8 cellular contexts compared by ENCODE assay signal in genomic region chr4:83034630-83035494, GRCh38. TPM values are rescaled to one million over a fixed set of nuclear protein-coding genes. Genes with fewer than 3 reads are reported as not detected.
DNase-seq lines count a peak whose midpoint lies in the region; ATAC-seq, FAIRE-seq and TF ChIP-seq lines count a peak whose summit lies in the region.

Gene COPS4 (plus strand): TSS chr4:83035183. CDS start chr4:83035225, 42 bp downstream.

- intact Hi-C loops in activated T-helper 2 cell treated with anti-CD3 and anti-CD28 coated beads, Interferon-gamma antibody, Interleukin-2, Interleukin-4, amounts not matched to agents 10 μg/mL and 5 μg/mL and 100 μg/mL, durations not matched to agents 14 hours and 24 hours and 36 hours (cut with micrococcal nuclease) = loop anchor here (1.0 kb wide), 8 partner anchors 22 to 605 kb away; partner anchors contain the start of genes COQ2, ENOPH1, HELQ and HNRNPDL
- intact Hi-C loops in naive thymus-derived CD4-positive, alpha-beta T cell (cut with micrococcal nuclease) = loop anchor here (1.0 to 10.0 kb wide), 16 partner anchors 22 to 750 kb away; partner anchors contain the start of genes COQ2 (in 2 of the 2), HELQ (in 2 of the 2), SEC31A (in 2 of the 2) and THAP9 (in 2 of the 2)

- no peaks in the 10 kb centered on the region for H3K36me3 ChIP-seq in RWPE2 (ENCODE audit: low read depth)
- H3K36me3 ChIP-seq in fibroblast of lung (ENCODE audit: control insufficient read depth, insufficient read depth, low read length) = no peaks in the 10 kb centered on the region
- peaks cover 0 to 4% (median 0%) of the 10 kb centered on the region in 3 experiments for H3K36me3 ChIP-seq in naive thymus-derived CD4-positive, alpha-beta T cell (ENCODE audit: control insufficient read depth in 2 of 3, insufficient read depth in 3 of 3, low read length in 3 of 3)

- no peaks in the 10 kb centered on the region for H3K9me3 Mint-ChIP-seq in activated T-helper 2 cell treated with anti-CD3 and anti-CD28 coated beads, Interferon-gamma antibody, Interleukin-2, Interleukin-4, amounts not matched to agents 10 μg/mL and 5 μg/mL and 100 μg/mL, durations not matched to agents 14 hours and 24 hours and 36 hours
- H3K9me3 Mint-ChIP-seq in naive thymus-derived CD4-positive, alpha-beta T cell = peaks cover 0 to 2% (median 0%) of the 10 kb centered on the region in 11 donors
- H3K9me3 Mint-ChIP-seq in stimulated activated naive B cell treated with anti-CD40 and anti-IgM and Interleukin-4, amounts not matched to agents 10 μg/mL and 1 μg/mL and 100 μg/mL, for 72 hours = peaks cover 0 to 1% of the 10 kb centered on the region in 2 donors

- H3K27ac ChIP-seq in RWPE2 (ENCODE audit: poor library complexity, severe bottlenecking) = peak within 1 kb of the TSS; percentile 76
- peak within 1 kb of the TSS; percentile 90 for H3K27ac ChIP-seq in fibroblast of lung (ENCODE audit: insufficient read depth, low read length)
- peak within 1 kb of the TSS; percentile 94 for H3K27ac ChIP-seq in naive thymus-derived CD4-positive, alpha-beta T cell (ENCODE audit: low read depth, low read length)

- H3K9me3 ChIP-seq in RWPE2 (ENCODE audit: severe bottlenecking) = no peaks in the 10 kb centered on the region
- H3K9me3 ChIP-seq in fibroblast of lung (ENCODE audit: control insufficient read depth, insufficient read depth, low read depth, low read length) = no peaks in the 10 kb centered on the region
- H3K9me3 ChIP-seq in naive thymus-derived CD4-positive, alpha-beta T cell (ENCODE audit: control insufficient read depth in 2 of 3, low read length in 3 of 3) = no peaks in the 10 kb centered on the region

- peaks cover 18% of the 10 kb centered on the region for H3K4me1 Mint-ChIP-seq in activated T-helper 2 cell treated with anti-CD3 and anti-CD28 coated beads, Interferon-gamma antibody, Interleukin-2, Interleukin-4, amounts not matched to agents 10 μg/mL and 5 μg/mL and 100 μg/mL, durations not matched to agents 14 hours and 24 hours and 36 hours (ENCODE audit: low read depth)
- peaks cover 19 to 44% (median 35%) of the 10 kb centered on the region in 7 donors for H3K4me1 Mint-ChIP-seq in naive thymus-derived CD4-positive, alpha-beta T cell
- H3K4me1 Mint-ChIP-seq in stimulated activated naive B cell treated with anti-CD40 and anti-IgM and Interleukin-4, amounts not matched to agents 10 μg/mL and 1 μg/mL and 100 μg/mL, for 72 hours = peaks cover 8 to 37% of the 10 kb centered on the region in 2 donors

- peaks cover under 1% of the 10 kb centered on the region for H3K36me3 Mint-ChIP-seq in activated T-helper 2 cell treated with anti-CD3 and anti-CD28 coated beads, Interferon-gamma antibody, Interleukin-2, Interleukin-4, amounts not matched to agents 10 μg/mL and 5 μg/mL and 100 μg/mL, durations not matched to agents 14 hours and 24 hours and 36 hours (ENCODE audit: low read depth)
- peaks cover 0 to 4% (median 0%) of the 10 kb centered on the region in 5 donors for H3K36me3 Mint-ChIP-seq in naive thymus-derived CD4-positive, alpha-beta T cell
- peaks cover 5% of the 10 kb centered on the region in 2 donors for H3K36me3 Mint-ChIP-seq in stimulated activated naive B cell treated with anti-CD40 and anti-IgM and Interleukin-4, amounts not matched to agents 10 μg/mL and 1 μg/mL and 100 μg/mL, for 72 hours

- peak; percentile 98 for ATAC-seq in RWPE2 (ENCODE audit: low read depth)
- peak; percentile 99 for ATAC-seq in naive thymus-derived CD4-positive, alpha-beta T cell
- ATAC-seq in stimulated activated naive B cell treated with anti-CD40 and anti-IgM and Interleukin-4, amounts not matched to agents 10 μg/mL and 1 μg/mL and 100 μg/mL, for 72 hours (replicated peaks) = peak; percentile 97 to 98

- TF ChIP-seq POLR2A in H54 (IDR thresholded peaks at IDR 0.05; ENCODE audit: low read depth, low read length) = peak; percentile 61

- no peaks in the 10 kb centered on the region for H4K20me1 ChIP-seq in fibroblast of lung (ENCODE audit: control insufficient read depth, extremely low read depth, insufficient read depth, low read length)

- no peaks in the 10 kb centered on the region for H3K27me3 ChIP-seq in RWPE2 (ENCODE audit: insufficient read depth, poor library complexity, severe bottlenecking)
- H3K27me3 ChIP-seq in fibroblast of lung (ENCODE audit: control insufficient read depth, insufficient read depth, low read length) = no peaks in the 10 kb centered on the region
- no peaks in the 10 kb centered on the region for H3K27me3 ChIP-seq in naive thymus-derived CD4-positive, alpha-beta T cell (ENCODE audit: control insufficient read depth in 2 of 2, insufficient read depth in 2 of 2, low read length in 2 of 2)

- H3K4me3 ChIP-seq in RWPE2 (ENCODE audit: severe bottlenecking) (peak within 1 kb of the TSS; percentile 63), fibroblast of lung (replicated peaks in 1 of 4; ENCODE audit: control extremely low read depth in 1 of 4, insufficient read depth in 1 of 4, low read depth in 3 of 4, low read length in 4 of 4) (peak within 1 kb of the TSS; percentile 74 to 94 (median 80))
- peak within 1 kb of the TSS; percentile 98 for H3K4me3 ChIP-seq in naive thymus-derived CD4-positive, alpha-beta T cell (ENCODE audit: low read length)

- peak within 1 kb of the TSS; percentile 75 for H3K9ac ChIP-seq in fibroblast of lung (ENCODE audit: insufficient read depth, low read length)

- POLR2A ChIA-PET in naive thymus-derived CD4-positive, alpha-beta T cell (lab: Charles Lee) = interaction anchor here (0.6 to 1.4 kb wide), 27 partner anchors 10 to 660 kb away, joined by 3 to 59 read pairs (median 4); partner anchors contain the start of genes ABRAXAS1, COQ2, HELQ and HNRNPD

- H3K4me3 Mint-ChIP-seq in activated T-helper 2 cell treated with anti-CD3 and anti-CD28 coated beads, Interferon-gamma antibody, Interleukin-2, Interleukin-4, amounts not matched to agents 10 μg/mL and 5 μg/mL and 100 μg/mL, durations not matched to agents 14 hours and 24 hours and 36 hours (ENCODE audit: low read depth) = peak within 1 kb of the TSS; percentile 98
- H3K4me3 Mint-ChIP-seq in naive thymus-derived CD4-positive, alpha-beta T cell = peak within 1 kb of the TSS; percentile 92 to 100 (median 98)
- peak within 1 kb of the TSS; percentile 96 to 99 for H3K4me3 Mint-ChIP-seq in stimulated activated naive B cell treated with anti-CD40 and anti-IgM and Interleukin-4, amounts not matched to agents 10 μg/mL and 1 μg/mL and 100 μg/mL, for 72 hours

- peaks cover 40% of the 10 kb centered on the region for H3K79me2 ChIP-seq in fibroblast of lung (ENCODE audit: control insufficient read depth, insufficient read depth, low read length)

- H3K4me2 ChIP-seq in fibroblast of lung (ENCODE audit: extremely low read depth, insufficient read depth, low read length) = peak within 1 kb of the TSS; percentile 93

- H2AFZ ChIP-seq in fibroblast of lung (ENCODE audit: low read length) = peak within 1 kb of the TSS; percentile 76

- peaks cover 4% of the 10 kb centered on the region for H3K27me3 Mint-ChIP-seq in activated T-helper 2 cell treated with anti-CD3 and anti-CD28 coated beads, Interferon-gamma antibody, Interleukin-2, Interleukin-4, amounts not matched to agents 10 μg/mL and 5 μg/mL and 100 μg/mL, durations not matched to agents 14 hours and 24 hours and 36 hours (ENCODE audit: low read depth)
- H3K27me3 Mint-ChIP-seq in naive thymus-derived CD4-positive, alpha-beta T cell = no peaks in the 10 kb centered on the region
- peaks cover 0 to 6% of the 10 kb centered on the region in 2 donors for H3K27me3 Mint-ChIP-seq in stimulated activated naive B cell treated with anti-CD40 and anti-IgM and Interleukin-4, amounts not matched to agents 10 μg/mL and 1 μg/mL and 100 μg/mL, for 72 hours

- peak; percentile 82 for FAIRE-seq in H54 (lab: Jason Lieb, UNC)

- CTCF ChIA-PET in naive thymus-derived CD4-positive, alpha-beta T cell (lab: Charles Lee) = interaction anchor here (0.7 to 1.3 kb wide), 15 partner anchors 10 to 573 kb away, joined by 3 to 11 read pairs (median 3); partner anchors contain the start of genes COQ2 and LIN54

- DNase-seq in ELF-1 (ENCODE audit: low read depth, low spot score) (peak; percentile 100), H54 (ENCODE audit: insufficient read length, low spot score) (peak; percentile 68), LoVo (ENCODE audit: low spot score) (peak; percentile 99), RWPE2 (ENCODE audit: low spot score) (peak; percentile 99), fibroblast of lung (ENCODE audit: low read depth in 2 of 2) (peak; percentile 100)
- DNase-seq in activated T-helper 2 cell treated with anti-CD3 and anti-CD28 coated beads, Interferon-gamma antibody, Interleukin-2, Interleukin-4, amounts not matched to agents 10 μg/mL and 5 μg/mL and 100 μg/mL, durations not matched to agents 14 hours and 24 hours and 36 hours (ENCODE audit: low spot score) = peak; percentile 96
- peak; percentile 77 to 98 (median 97) for DNase-seq in naive thymus-derived CD4-positive, alpha-beta T cell
- peak; percentile 96 for DNase-seq in stimulated activated naive B cell treated with anti-CD40 and anti-IgM and Interleukin-4, amounts not matched to agents 10 μg/mL and 1 μg/mL and 100 μg/mL, for 72 hours

- peak within 1 kb of the TSS; percentile 100 for H3K27ac Mint-ChIP-seq in activated T-helper 2 cell treated with anti-CD3 and anti-CD28 coated beads, Interferon-gamma antibody, Interleukin-2, Interleukin-4, amounts not matched to agents 10 μg/mL and 5 μg/mL and 100 μg/mL, durations not matched to agents 14 hours and 24 hours and 36 hours
- peak within 1 kb of the TSS; percentile 94 to 100 (median 97) for H3K27ac Mint-ChIP-seq in naive thymus-derived CD4-positive, alpha-beta T cell
- peak within 1 kb of the TSS; percentile 98 for H3K27ac Mint-ChIP-seq in stimulated activated naive B cell treated with anti-CD40 and anti-IgM and Interleukin-4, amounts not matched to agents 10 μg/mL and 1 μg/mL and 100 μg/mL, for 72 hours

- TF ChIP-seq CTCF in RWPE2 (IDR thresholded peaks at IDR 0.05; ENCODE audit: poor library complexity, severe bottlenecking) (no peak), fibroblast of lung (conservative IDR thresholded peaks at IDR 0.05 in 1 of 2, IDR thresholded peaks at IDR 0.05 in 1 of 2; ENCODE audit: low read depth in 1 of 2, low read length in 2 of 2) (peak; percentile 16 to 62)

- H3K4me1 ChIP-seq in RWPE2 (ENCODE audit: insufficient read depth, poor library complexity, severe bottlenecking) (peaks cover 5% of the 10 kb centered on the region), fibroblast of lung (ENCODE audit: control insufficient read depth, extremely low read depth, insufficient read depth, low read length) (peaks cover 2% of the 10 kb centered on the region)
- peaks cover 4 to 19% of the 10 kb centered on the region in 2 donors for H3K4me1 ChIP-seq in naive thymus-derived CD4-positive, alpha-beta T cell (ENCODE audit: control insufficient read depth in 2 of 2, insufficient read depth in 2 of 2, low read length in 2 of 2)

RNA-seq across cellular contexts. Expression of gene COPS4, which starts in this region (rescaled TPM):
- total RNA-seq in activated T-helper 2 cell treated with anti-CD3 and anti-CD28 coated beads, Interferon-gamma antibody, Interleukin-2, Interleukin-4, amounts not matched to agents 10 μg/mL and 5 μg/mL and 100 μg/mL, durations not matched to agents 14 hours and 24 hours and 36 hours = 33.7 and 35.2 TPM in 2 replicates
- 106 and 128 TPM in 2 replicates for total RNA-seq in fibroblast of lung
- polyA plus RNA-seq in fibroblast of lung = 82.3 and 92.9 TPM in 2 replicates
- 64.2 and 68.0 TPM in 2 replicates for polyA plus RNA-seq in fibroblast of lung (2012)
- 8.1 and 14.3 TPM in 2 replicates for polyA minus RNA-seq in fibroblast of lung (ENCODE audit: low replicate concordance)
- 10 to 100 TPM; 23.5 to 32.8 (median 24.7) TPM for total RNA-seq in naive thymus-derived CD4-positive, alpha-beta T cell
- 10 to 100 TPM; 53.7 to 59.7 TPM for polyA plus RNA-seq in naive thymus-derived CD4-positive, alpha-beta T cell

Comparison
In these comparisons a context has a peak if more than half of its experiments do, and no peak if none do; other contexts are left out.
1. Peak in every context shown above with its lines: DNase-seq, ATAC-seq, H3K4me3 ChIP-seq and H3K27ac ChIP-seq.